26 cellular contexts compared by ENCODE assay signal in the genomic region with DNA sequence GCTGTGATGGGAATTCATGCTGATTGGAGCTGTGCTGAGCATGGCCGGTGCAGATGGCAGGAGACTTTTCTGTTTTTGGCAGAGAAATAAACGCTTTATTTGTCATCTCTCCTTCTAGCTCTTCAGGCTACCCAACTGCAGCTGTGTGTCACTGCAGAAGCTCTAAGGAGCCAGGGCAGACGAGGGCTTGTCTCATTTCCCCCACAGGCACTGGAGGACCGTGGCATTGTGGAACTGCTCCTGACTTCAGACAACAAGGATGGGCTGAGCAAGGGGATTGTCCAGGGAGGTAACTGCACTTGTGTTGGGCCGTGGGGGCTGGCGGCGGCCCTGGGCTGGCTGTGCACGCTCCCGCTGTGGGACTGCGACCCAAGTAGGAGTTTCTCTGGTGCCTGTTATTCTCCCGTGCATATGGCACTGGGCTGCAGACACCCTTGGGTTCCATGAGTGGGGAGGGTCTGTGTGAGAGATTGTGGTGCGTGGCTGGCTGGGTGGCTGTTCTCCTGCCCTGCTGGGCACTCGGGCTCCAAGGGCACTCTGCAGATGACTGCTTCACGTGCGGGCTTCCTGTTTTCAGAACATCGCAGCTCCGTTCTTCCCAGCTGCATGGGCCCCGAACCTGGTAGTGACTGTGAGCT. TPM values are rescaled to one million over a fixed set of nuclear protein-coding genes. Genes with fewer than 3 reads are reported as not detected.
A peak's percentile ranks its signal among the peaks of the same experiment; 100 is the strongest.
DNase-seq lines count a peak whose midpoint lies in the region; ATAC-seq, FAIRE-seq and TF ChIP-seq lines count a peak whose summit lies in the region.
"Had no signal": no experiment of that assay in that cellular context is flagged by ENCODE, and none has a peak within 500 bp of the region (broad histone marks: within the 10 kb centered on the region; RNA-seq: fewer than 3 reads in every experiment).

No MANE protein-coding gene starts in this region.

- H3K27me3 ChIP-seq in BE2C: no peaks in the 10 kb centered on the region
- H3K27me3 ChIP-seq in Loucy (ENCODE audit: insufficient read depth, low read length, poor library complexity, severe bottlenecking): no peaks in the 10 kb centered on the region
- no peaks in the 10 kb centered on the region for H3K27me3 ChIP-seq in sigmoid colon

- TF ChIP-seq CTCF in BE2C (IDR thresholded peaks at IDR 0.05; ENCODE audit: low read depth, low read length) (no peak), Loucy (conservative IDR thresholded peaks at IDR 0.05; ENCODE audit: low read length) (no peak), kidney (IDR thresholded peaks at IDR 0.05; ENCODE audit: borderline replicate concordance, extremely low read depth, insufficient read depth) (no peak), sigmoid colon (IDR thresholded peaks at IDR 0.05) (no peak)

- 93% methylated on average over 18 of the region's 18 CpGs for WGBS in sigmoid colon, 2 donors

- H3F3A ChIP-seq in Loucy (ENCODE audit: low read depth): no peaks in the 10 kb centered on the region

- H2AFZ ChIP-seq in Loucy (ENCODE audit: low read length): no peak overlapping the region

- no peaks in the 10 kb centered on the region for H4K20me1 ChIP-seq in Loucy (ENCODE audit: insufficient read depth, low read length, poor library complexity, severe bottlenecking)

- no peaks in the 10 kb centered on the region for H3K9me2 ChIP-seq in Loucy (replicated peaks; ENCODE audit: low read depth, low read length)

- DNase-seq in BE2C (peak; percentile 4), kidney (peak; percentile 58), sigmoid colon (peak; percentile 51), DMS 273 treated with DMSO at 0.1 percent for 48 hours (lab: John Stamatoyannopoulos, UW) (no peak)
- DNase-seq in activated CD4-positive, alpha-beta T cell treated with anti-CD3 and anti-CD28 coated beads, Interleukin-2, amount 50 U/mL, for 48 hours: no peak
- DNase-seq: CD4-positive, alpha-beta memory T cell; COR-L47; Kasumi-1; NCI-H1105 treated with DMSO at 0.1 percent for 48 hours; NCI-H146; NCI-H2029; NCI-H446 treated with DMSO at 0.1 percent for 48 hours; NCI-H526; NCI-H82; NK-92 treated with Interleukin-12 subunit alpha and Interleukin-12 subunit beta, amount 100 ng/mL, for 24 hours; PC-3; SHP77 had no signal

- no peak for FAIRE-seq in kidney (lab: Jason Lieb, UNC)
- FAIRE-seq: A204.1, G401.6 had no signal

- intact Hi-C loops in kidney (cut with DNase I): no loop called here
- intact Hi-C loops in sigmoid colon (cut with DNase I): no loop called here

- H3K4me3 ChIP-seq in BE2C (ENCODE audit: low read depth, low read length) (no peak overlapping the region), Loucy (ENCODE audit: low read length, poor library complexity, severe bottlenecking) (no peak overlapping the region), kidney (ENCODE audit: low read length in 2 of 2) (no peak overlapping the region), sigmoid colon (no peak overlapping the region)
- H3K4me3 ChIP-seq: BLaER1 treated with 17β-estradiol and CSF1 and Interleukin-3, amounts not matched to agents 10 nM and 100 nM; GM23338 had no signal

- H3K79me2 ChIP-seq in Loucy (ENCODE audit: insufficient read depth, low read length): no peaks in the 10 kb centered on the region

- H3K36me3 ChIP-seq in BE2C (no peaks in the 10 kb centered on the region), Loucy (ENCODE audit: insufficient read depth, low read length) (no peaks in the 10 kb centered on the region), kidney (ENCODE audit: control insufficient read depth in 1 of 2, insufficient read depth in 2 of 2, low read length in 2 of 2) (no peaks in the 10 kb centered on the region), sigmoid colon (peaks cover 0 to 37% (median 6%) of the 10 kb centered on the region in 4 donors)
- H3K36me3 ChIP-seq: BLaER1 treated with 17β-estradiol and CSF1 and Interleukin-3, amounts not matched to agents 10 nM and 100 nM had no signal

- TF ChIP-seq EP300 in sigmoid colon (IDR thresholded peaks at IDR 0.05): no peak

- peaks cover 3% of the 10 kb centered on the region; the same call in 1 of the 2 replicates for H3K4me1 ChIP-seq in BE2C
- peaks cover 15% of the 10 kb centered on the region for H3K4me1 ChIP-seq in Loucy (ENCODE audit: insufficient read depth, low read length, poor library complexity, severe bottlenecking)
- no peaks in the 10 kb centered on the region for H3K4me1 ChIP-seq in kidney (ENCODE audit: control insufficient read depth in 1 of 2, insufficient read depth in 1 of 2, low read depth in 1 of 2, low read length in 2 of 2)
- peaks cover 3 to 44% (median 8%) of the 10 kb centered on the region in 4 donors for H3K4me1 ChIP-seq in sigmoid colon

- TF ChIP-seq POLR2A in sigmoid colon (IDR thresholded peaks at IDR 0.05): no peak

- peak overlapping the region; percentile 45 for H3K9ac ChIP-seq in Loucy (ENCODE audit: low read depth, low read length, poor library complexity, severe bottlenecking)
- H3K9ac ChIP-seq in kidney (ENCODE audit: low read length in 2 of 2): no peak overlapping the region
- H3K9ac ChIP-seq: BLaER1 treated with 17β-estradiol and CSF1 and Interleukin-3, amounts not matched to agents 10 nM and 100 nM had no signal

- no peaks in the 10 kb centered on the region for H3K9me3 ChIP-seq in BE2C
- no peaks in the 10 kb centered on the region for H3K9me3 ChIP-seq in Loucy (ENCODE audit: insufficient read depth, low read depth, low read length)
- H3K9me3 ChIP-seq in kidney (ENCODE audit: control insufficient read depth in 1 of 2, low read length in 2 of 2): no peaks in the 10 kb centered on the region
- H3K9me3 ChIP-seq in sigmoid colon: no peaks in the 10 kb centered on the region

- ATAC-seq in GM19467 (IDR thresholded peaks at IDR 0.05; ENCODE audit: unreplicated experiment): no peak
- ATAC-seq: PC-3 had no signal

- H3K27ac ChIP-seq in kidney (ENCODE audit: low read depth in 2 of 2, low read length in 2 of 2) (no peak overlapping the region), sigmoid colon (no peak overlapping the region)
- H3K27ac ChIP-seq: BLaER1 treated with 17β-estradiol and CSF1 and Interleukin-3, amounts not matched to agents 10 nM and 100 nM had no signal

- peak overlapping the region; percentile 7 for H3K4me2 ChIP-seq in Loucy (ENCODE audit: low read depth, low read length, poor library complexity, severe bottlenecking)
- H3K4me2 ChIP-seq: GM23338 had no signal

RNA-seq across cellular contexts. Expression of a gene that starts 27.2 kb away (rescaled TPM):
- 5.7 TPM for polyA plus RNA-seq in BE2C (2012; ENCODE audit: insufficient read depth, insufficient read length, low read depth)
- total RNA-seq in kidney (10.0 TPM), sigmoid colon (100 to 1,000 TPM in 1 of 4 donors, 10 to 100 TPM in 3; 30.8 to 108 (median 51.0) TPM)
- polyA plus RNA-seq in kidney (ENCODE audit: insufficient read depth, low read depth, low replicate concordance) (26.1 TPM), sigmoid colon (10 to 100 TPM in 1 of 3 donors, 1 to 10 TPM in 2; 4.2 to 16.5 (median 6.0) TPM)

RNA-seq across cellular contexts. Expression of a gene that starts 53.1 kb away (rescaled TPM):
- polyA plus RNA-seq in BE2C (2012; ENCODE audit: insufficient read depth, insufficient read length, low read depth): 150 TPM
- total RNA-seq in kidney (3.7 TPM), sigmoid colon (under 1 TPM in 3 of 4 donors, not detected in 1; 0.16 to 0.28 (median 0.27) TPM)
- polyA plus RNA-seq in kidney (ENCODE audit: insufficient read depth, low read depth, low replicate concordance) (0.82 TPM), sigmoid colon (under 1 TPM in 1 of 3 donors, not detected in 2; 0.63 TPM)
- total RNA-seq: MCF 10A, PC-3, RPMI7951 had no signal
- polyA plus RNA-seq: AG04450; CD4-positive, alpha-beta memory T cell had no signal

Comparison
In these comparisons a context has a peak if more than half of its experiments do, and no peak if none do; other contexts are left out.
1. DNase-seq: peak in BE2C (single experiment), kidney (single experiment) and sigmoid colon (single experiment); none in DMS 273 treated with DMSO at 0.1 percent for 48 hours (single experiment) and activated CD4-positive, alpha-beta T cell treated with anti-CD3 and anti-CD28 coated beads, Interleukin-2, amount 50 U/mL, for 48 hours (0 of 2).